In genomic region chrX:53093177-53093655, GRCh38 we compare ENCODE assay signal across 8 cellular contexts. TPM values are rescaled to one million over a fixed set of nuclear protein-coding genes. Genes with fewer than 3 reads are reported as not detected.
A peak's percentile ranks its signal among the peaks of the same experiment; 100 is the strongest.
DNase-seq lines count a peak whose midpoint lies in the region; ATAC-seq and TF ChIP-seq lines count a peak whose summit lies in the region.

No MANE protein-coding gene starts in this region.

- ATAC-seq in GM21576 (IDR thresholded peaks at IDR 0.05; ENCODE audit: unreplicated experiment) = peak; percentile 41
- ATAC-seq in activated naive CD8-positive, alpha-beta T cell treated with anti-CD3 and anti-CD28 coated beads, Interleukin-2, amount 10 ng/mL, durations not matched to agents 7 days and 5 days (ENCODE audit: low read depth) = peak; percentile 53

- peaks cover 3% of the 10 kb centered on the region for H3K36me3 Mint-ChIP-seq in activated naive CD8-positive, alpha-beta T cell treated with anti-CD3 and anti-CD28 coated beads, Interleukin-2, amount 10 ng/mL, durations not matched to agents 7 days and 5 days

- no peaks in the 10 kb centered on the region for H3K9me3 Mint-ChIP-seq in activated naive CD8-positive, alpha-beta T cell treated with anti-CD3 and anti-CD28 coated beads, Interleukin-2, amount 10 ng/mL, durations not matched to agents 7 days and 5 days

- peaks cover 17% of the 10 kb centered on the region for H3K4me1 Mint-ChIP-seq in activated naive CD8-positive, alpha-beta T cell treated with anti-CD3 and anti-CD28 coated beads, Interleukin-2, amount 10 ng/mL, durations not matched to agents 7 days and 5 days

- peak overlapping the region; percentile 88 for H3K27ac Mint-ChIP-seq in activated naive CD8-positive, alpha-beta T cell treated with anti-CD3 and anti-CD28 coated beads, Interleukin-2, amount 10 ng/mL, durations not matched to agents 7 days and 5 days

- peaks cover 8% of the 10 kb centered on the region for H3F3A ChIP-seq in SK-N-SH (replicated peaks; ENCODE audit: insufficient read depth)

- H3K27me3 ChIP-seq in MG63 (no peaks in the 10 kb centered on the region), SK-N-SH (ENCODE audit: insufficient read depth) (no peaks in the 10 kb centered on the region; the same call in 1 of the 2 replicates), cardiac muscle cell (no peaks in the 10 kb centered on the region), parathyroid adenoma (ENCODE audit: control insufficient read depth, insufficient read depth, low read length) (no peaks in the 10 kb centered on the region)

- H3K27me3 Mint-ChIP-seq in activated naive CD8-positive, alpha-beta T cell treated with anti-CD3 and anti-CD28 coated beads, Interleukin-2, amount 10 ng/mL, durations not matched to agents 7 days and 5 days = no peaks in the 10 kb centered on the region

- H2AFZ ChIP-seq in SK-N-SH (ENCODE audit: low read depth) (peak overlapping the region; percentile 66), parathyroid adenoma (peak overlapping the region; percentile 91)

- WGBS in SK-N-SH (ENCODE audit: low lambda C conversion rate) = under 1% methylated on average over 13 of the region's 16 CpGs

- peak overlapping the region; percentile 73 for H3K4me2 ChIP-seq in SK-N-SH
- peak overlapping the region; percentile 90 for H3K4me2 ChIP-seq in parathyroid adenoma (ENCODE audit: low read length)

- peak overlapping the region; percentile 64 to 77 for H3K27ac ChIP-seq in SK-N-SH (ENCODE audit: low read depth in 2 of 2, low read length in 1 of 2)
- H3K27ac ChIP-seq in cardiac muscle cell = peak overlapping the region; percentile 82
- H3K27ac ChIP-seq in parathyroid adenoma = peak overlapping the region; percentile 91

- no peaks in the 10 kb centered on the region for H3K9me2 ChIP-seq in SK-N-SH

- peak; percentile 60 for TF ChIP-seq CTCF in SK-N-SH (IDR thresholded peaks at IDR 0.05)
- TF ChIP-seq CTCF in cardiac muscle cell (IDR thresholded peaks at IDR 0.05; ENCODE audit: low read depth, low read length) = peak; percentile 56
- TF ChIP-seq CTCF in parathyroid adenoma (IDR thresholded peaks at IDR 0.05) = peak; percentile 56

- POLR2A ChIA-PET in SK-N-SH (lab: Yijun Ruan, JAX) = no interaction called here
- POLR2A ChIA-PET in activated naive CD8-positive, alpha-beta T cell treated with anti-CD3 and anti-CD28 coated beads, Interleukin-2, amount 10 ng/mL, durations not matched to agents 7 days and 5 days (lab: Charles Lee) = no interaction called here

- H3K9ac ChIP-seq in SK-N-SH = peak overlapping the region; percentile 20; the same call in 1 of the 2 replicates
- H3K9ac ChIP-seq in parathyroid adenoma = no peak overlapping the region

- H3K4me3 Mint-ChIP-seq in activated naive CD8-positive, alpha-beta T cell treated with anti-CD3 and anti-CD28 coated beads, Interleukin-2, amount 10 ng/mL, durations not matched to agents 7 days and 5 days = peak overlapping the region; percentile 90

- peak; percentile 54 for DNase-seq in CMK (ENCODE audit: low read depth)
- DNase-seq in MG63 = peak; percentile 76
- DNase-seq in SK-N-SH = peak; percentile 78
- DNase-seq in activated naive CD8-positive, alpha-beta T cell treated with anti-CD3 and anti-CD28 coated beads, Interleukin-2, amount 10 ng/mL, durations not matched to agents 7 days and 5 days = peak; percentile 72
- peak; percentile 81 to 86 for DNase-seq in cardiac muscle cell (ENCODE audit: low read depth in 1 of 2, low spot score in 1 of 2)
- peak; percentile 86 for DNase-seq in ureter (ENCODE audit: low spot score)

- no peaks in the 10 kb centered on the region for H4K20me1 ChIP-seq in SK-N-SH (ENCODE audit: insufficient read depth)

- TF ChIP-seq EP300 in SK-N-SH (IDR thresholded peaks at IDR 0.05; ENCODE audit: borderline replicate concordance in 1 of 2, low read depth in 1 of 2, low read length in 1 of 2) = no peak

- H3K4me3 ChIP-seq in MG63 = peak overlapping the region; percentile 72
- H3K4me3 ChIP-seq in SK-N-SH (ENCODE audit: low read depth in 2 of 2, low read length in 1 of 2) = peak overlapping the region; percentile 58 to 60
- peak overlapping the region; percentile 48 for H3K4me3 ChIP-seq in cardiac muscle cell
- peak overlapping the region; percentile 60 for H3K4me3 ChIP-seq in parathyroid adenoma (ENCODE audit: low read depth, low read length)

- H3K36me3 ChIP-seq in MG63 = no peaks in the 10 kb centered on the region; the same call in 1 of the 2 replicates
- no peaks in the 10 kb centered on the region for H3K36me3 ChIP-seq in SK-N-SH (replicated peaks in 1 of 2; ENCODE audit: control insufficient read depth in 1 of 2, insufficient read depth in 2 of 2, low read length in 1 of 2)
- H3K36me3 ChIP-seq in cardiac muscle cell = no peaks in the 10 kb centered on the region
- no peaks in the 10 kb centered on the region for H3K36me3 ChIP-seq in parathyroid adenoma (ENCODE audit: control insufficient read depth, insufficient read depth, low read length)

- peaks cover 0 to 4% of the 10 kb centered on the region in 2 experiments; a peak in 1 of 4 replicates for H3K4me1 ChIP-seq in SK-N-SH (ENCODE audit: control insufficient read depth in 1 of 2, insufficient read depth in 2 of 2, low read depth in 1 of 2, low read length in 1 of 2)
- no peaks in the 10 kb centered on the region for H3K4me1 ChIP-seq in cardiac muscle cell (ENCODE audit: low read depth)
- peaks cover 10% of the 10 kb centered on the region for H3K4me1 ChIP-seq in parathyroid adenoma

- H3K79me2 ChIP-seq in SK-N-SH (ENCODE audit: insufficient read depth) (no peaks in the 10 kb centered on the region), parathyroid adenoma (no peaks in the 10 kb centered on the region)

- peak; percentile 72 for TF ChIP-seq RAD21 in SK-N-SH (IDR thresholded peaks at IDR 0.05; ENCODE audit: low read length)

- H3K9me3 ChIP-seq in MG63 = no peaks in the 10 kb centered on the region
- H3K9me3 ChIP-seq in SK-N-SH = no peaks in the 10 kb centered on the region
- no peaks in the 10 kb centered on the region for H3K9me3 ChIP-seq in cardiac muscle cell (ENCODE audit: low read depth)
- H3K9me3 ChIP-seq in parathyroid adenoma (ENCODE audit: control insufficient read depth, low read length) = no peaks in the 10 kb centered on the region

- CTCF ChIA-PET in SK-N-SH (lab: Yijun Ruan, JAX) = no interaction called here

TF ChIP-seq in SK-N-SH, 30 proteins besides CTCF, POLR2A, EP300 and RAD21:
- no peak for TF ChIP-seq RXRA (IDR thresholded peaks at IDR 0.05; ENCODE audit: borderline replicate concordance, low read depth)
- TF ChIP-seq SMC3 (IDR thresholded peaks at IDR 0.05; ENCODE audit: low read depth, low read length) = peak; percentile 54; the same call in 1 of the 2 replicates

RNA-seq across cellular contexts. Expression of gene KANTR, which starts 0.7 kb away (rescaled TPM):
- total RNA-seq in MG63 (2014; rRNA removed; shearing (Covaris generic); ENCODE audit: low replicate concordance) = 1.7 and 4.4 TPM in 2 replicates
- 2.1 and 3.2 TPM in 2 replicates for polyA plus RNA-seq in SK-N-SH (2012; rRNA removed)
- 1.4 and 1.6 TPM in 2 replicates for polyA plus RNA-seq in SK-N-SH (2012; cell fraction: cytosol; rRNA removed)
- 6.8 and 12.0 TPM in 2 replicates for polyA plus RNA-seq in SK-N-SH (2012; cell fraction: nucleus; rRNA removed)
- 10 to 100 TPM; 14.2 to 16.1 TPM for total RNA-seq in activated naive CD8-positive, alpha-beta T cell treated with anti-CD3 and anti-CD28 coated beads, Interleukin-2, amount 10 ng/mL, durations not matched to agents 7 days and 5 days
- 5.8 and 17.0 TPM in 2 replicates for total RNA-seq in cardiac muscle cell
- 9.8 and 10.5 TPM in 2 replicates for polyA plus RNA-seq in cardiac muscle cell
- 34.1 TPM for total RNA-seq in ureter

RNA-seq across cellular contexts. Expression of gene TSPYL2, which starts 11.0 kb away (rescaled TPM):
- 8.2 and 10.8 TPM in 2 replicates for total RNA-seq in MG63 (2014; rRNA removed; shearing (Covaris generic); ENCODE audit: low replicate concordance)
- polyA plus RNA-seq in SK-N-SH (2012; rRNA removed) (26.4 and 32.4 TPM in 2 replicates), cardiac muscle cell (36.1 and 50.8 TPM in 2 replicates)
- polyA plus RNA-seq in SK-N-SH (2012; cell fraction: cytosol; rRNA removed) = 12.5 and 13.3 TPM in 2 replicates
- polyA plus RNA-seq in SK-N-SH (2012; cell fraction: nucleus; rRNA removed) = 119 and 178 TPM in 2 replicates
- 10 to 100 TPM; 73.2 to 76.4 TPM for total RNA-seq in activated naive CD8-positive, alpha-beta T cell treated with anti-CD3 and anti-CD28 coated beads, Interleukin-2, amount 10 ng/mL, durations not matched to agents 7 days and 5 days
- total RNA-seq in cardiac muscle cell (33.4 and 36.8 TPM in 2 replicates), ureter (74.8 TPM)

RNA-seq across cellular contexts. Expression of gene GPR173, which starts 44.6 kb away (rescaled TPM):
- total RNA-seq in MG63 (2014; rRNA removed; shearing (Covaris generic); ENCODE audit: low replicate concordance) = 0.63 TPM in 1 of 2 replicates, not detected in the other
- polyA plus RNA-seq in SK-N-SH (2012; rRNA removed) (5.8 TPM in 2 replicates), cardiac muscle cell (3.6 and 3.8 TPM in 2 replicates)
- polyA plus RNA-seq in SK-N-SH (2012; cell fraction: cytosol; rRNA removed) = 1.4 and 2.2 TPM in 2 replicates
- 48.9 and 54.0 TPM in 2 replicates for polyA plus RNA-seq in SK-N-SH (2012; cell fraction: nucleus; rRNA removed)
- under 1 TPM; 0.08 to 0.14 TPM for total RNA-seq in activated naive CD8-positive, alpha-beta T cell treated with anti-CD3 and anti-CD28 coated beads, Interleukin-2, amount 10 ng/mL, durations not matched to agents 7 days and 5 days
- total RNA-seq in cardiac muscle cell (4.8 and 12.6 TPM in 2 replicates), ureter (7.6 TPM)

Comparison
In these comparisons a context has a peak if more than half of its experiments do, and no peak if none do; other contexts are left out.
1. Peak in every context shown above with its lines: DNase-seq, ATAC-seq, H3K4me3 ChIP-seq and H3K27ac ChIP-seq.